In genomic region chr19:18506101-18506534, GRCh38 we compare ENCODE assay signal across 13 cellular contexts. TPM values are rescaled to one million over a fixed set of nuclear protein-coding genes. Genes with fewer than 3 reads are reported as not detected.
DNase-seq lines count a peak whose midpoint lies in the region; ATAC-seq and TF ChIP-seq lines count a peak whose summit lies in the region.
"Had no signal": no experiment of that assay in that cellular context is flagged by ENCODE, and none has a peak within 500 bp of the region (broad histone marks: within the 10 kb centered on the region; RNA-seq: fewer than 3 reads in every experiment).

No MANE protein-coding gene starts in this region.

- H3K4me3 ChIP-seq in NB4 (ENCODE audit: low read depth, low read length): no peak overlapping the region
- H3K4me3 ChIP-seq in thoracic aorta: no peak overlapping the region
- H3K4me3 ChIP-seq: GM12878 had no signal

- H3K4me3 Mint-ChIP-seq in activated naive CD8-positive, alpha-beta T cell treated with anti-CD3 and anti-CD28 coated beads, Interleukin-2, amount 50 U/mL, for 24 hours: no peak overlapping the region
- H3K4me3 Mint-ChIP-seq in immature natural killer cell: peak overlapping the region; percentile 69 to 79 (median 73)

- ATAC-seq in activated naive CD8-positive, alpha-beta T cell treated with anti-CD3 and anti-CD28 coated beads, Interleukin-2, amount 50 U/mL, for 24 hours: no peak
- ATAC-seq in thoracic aorta (ENCODE audit: insufficient number of reproducible peaks, low FRiP score, low read depth): no peak
- ATAC-seq: GM12878, sciatic nerve had no signal

- peak overlapping the region; percentile 53 to 75 for H3K27ac ChIP-seq in thoracic aorta

- no peaks in the 10 kb centered on the region for H3K36me3 ChIP-seq in thoracic aorta

- H3K27me3 ChIP-seq in thoracic aorta (replicated peaks; ENCODE audit: insufficient read depth): no peaks in the 10 kb centered on the region

- H3K9me3 ChIP-seq in thoracic aorta: no peaks in the 10 kb centered on the region

- peaks cover 74 to 96% of the 10 kb centered on the region in 2 donors for H3K4me1 ChIP-seq in thoracic aorta (ENCODE audit: control insufficient read depth in 1 of 2, low read depth in 2 of 2)

- no peaks in the 10 kb centered on the region for H3K36me3 Mint-ChIP-seq in activated naive CD8-positive, alpha-beta T cell treated with anti-CD3 and anti-CD28 coated beads, Interleukin-2, amount 50 U/mL, for 24 hours (ENCODE audit: low read depth)
- H3K36me3 Mint-ChIP-seq in immature natural killer cell: no peaks in the 10 kb centered on the region

- H3K4me1 Mint-ChIP-seq in activated naive CD8-positive, alpha-beta T cell treated with anti-CD3 and anti-CD28 coated beads, Interleukin-2, amount 50 U/mL, for 24 hours: peaks cover 78% of the 10 kb centered on the region
- H3K4me1 Mint-ChIP-seq in immature natural killer cell: peaks cover 69 to 79% of the 10 kb centered on the region in 2 donors

- TF ChIP-seq CTCF in NB4 (IDR thresholded peaks at IDR 0.05; ENCODE audit: low read depth, low read length) (no peak), thoracic aorta (IDR thresholded peaks at IDR 0.05) (no peak)

- no peaks in the 10 kb centered on the region for H3K27me3 Mint-ChIP-seq in activated naive CD8-positive, alpha-beta T cell treated with anti-CD3 and anti-CD28 coated beads, Interleukin-2, amount 50 U/mL, for 24 hours
- peaks cover 2 to 27% (median 6%) of the 10 kb centered on the region in 3 donors for H3K27me3 Mint-ChIP-seq in immature natural killer cell (ENCODE audit: low read depth in 3 of 3)

- no peaks in the 10 kb centered on the region for H3K9me3 Mint-ChIP-seq in activated naive CD8-positive, alpha-beta T cell treated with anti-CD3 and anti-CD28 coated beads, Interleukin-2, amount 50 U/mL, for 24 hours
- H3K9me3 Mint-ChIP-seq in immature natural killer cell: no peaks in the 10 kb centered on the region

- peak overlapping the region; percentile 83 for H3K27ac Mint-ChIP-seq in activated naive CD8-positive, alpha-beta T cell treated with anti-CD3 and anti-CD28 coated beads, Interleukin-2, amount 50 U/mL, for 24 hours
- H3K27ac Mint-ChIP-seq in immature natural killer cell: peak overlapping the region; percentile 66 to 89 (median 86)

- no peak for TF ChIP-seq POLR2A in NB4 (IDR thresholded peaks at IDR 0.05; ENCODE audit: extremely low read depth, insufficient read length)

- DNase-seq in NB4 (ENCODE audit: low read depth): peak; percentile 47
- no peak for DNase-seq in activated naive CD8-positive, alpha-beta T cell treated with anti-CD3 and anti-CD28 coated beads, Interleukin-2, amount 50 U/mL, for 24 hours
- DNase-seq in immature natural killer cell: no peak
- DNase-seq in thoracic aorta (ENCODE audit: low spot score): no peak
- DNase-seq in germinal center (ENCODE audit: low spot score): no peak
- no peak for DNase-seq in AML-193 (lab: John Stamatoyannopoulos, UW)
- DNase-seq in KG1 (lab: John Stamatoyannopoulos, UW): no peak
- DNase-seq: activated naive CD4-positive, alpha-beta T cell treated with anti-CD3 and anti-CD28 coated beads, Interleukin-2, amount 50 U/mL, for 16 hours; DMS153; effector CD4-positive, alpha-beta T cell; SIG-M5 had no signal

RNA-seq across cellular contexts. Expression of gene ELL, which starts 15.8 kb away (rescaled TPM):
- 10 to 100 TPM in 2 of 3 donors, 1 to 10 TPM in 1; 9.1 to 21.1 (median 11.1) TPM for polyA plus RNA-seq in immature natural killer cell
- 10 to 100 TPM; 28.3 to 35.0 TPM for total RNA-seq in thoracic aorta

RNA-seq across cellular contexts. Expression of gene FKBP8, which starts 37.3 kb away (rescaled TPM):
- polyA plus RNA-seq in immature natural killer cell: 100 to 1,000 TPM in 1 of 3 donors, 10 to 100 TPM in 2; 85.7 to 137 (median 94.5) TPM
- total RNA-seq in thoracic aorta: 100 to 1,000 TPM; 237 to 446 TPM

RNA-seq across cellular contexts. Expression of gene KXD1, which starts 51.6 kb away (rescaled TPM):
- 100 to 1,000 TPM in 1 of 3 donors, 10 to 100 TPM in 2; 85.9 to 134 (median 93.0) TPM for polyA plus RNA-seq in immature natural killer cell
- total RNA-seq in thoracic aorta: 100 to 1,000 TPM in 1 of 2 donors, 10 to 100 TPM in 1; 99.6 to 174 TPM
